Comparison of ENCODE assay signal across 15 cellular contexts in genomic region chr14:77710364-77710763, GRCh38. TPM values are rescaled to one million over a fixed set of nuclear protein-coding genes. Genes with fewer than 3 reads are reported as not detected.
A peak's percentile ranks its signal among the peaks of the same experiment; 100 is the strongest.
DNase-seq lines count a peak whose midpoint lies in the region; ATAC-seq and TF ChIP-seq lines count a peak whose summit lies in the region.
"Had no signal": no experiment of that assay in that cellular context is flagged by ENCODE, and none has a peak within 500 bp of the region (broad histone marks: within the 10 kb centered on the region; RNA-seq: fewer than 3 reads in every experiment).

No MANE protein-coding gene starts in this region.

- no peak overlapping the region for H3K4me3 ChIP-seq in OCI-LY3 (ENCODE audit: low read length)
- peak overlapping the region; percentile 22 for H3K4me3 ChIP-seq in smooth muscle cell

- H3K36me3 ChIP-seq in OCI-LY3 (replicated peaks; ENCODE audit: low read depth, low read length) (peaks cover 32% of the 10 kb centered on the region), smooth muscle cell (ENCODE audit: low read depth) (peaks cover 4% of the 10 kb centered on the region)

- DNase-seq in activated naive CD4-positive, alpha-beta T cell treated with anti-CD3 and anti-CD28 coated beads, Interleukin-2, amount 10 ng/mL, durations not matched to agents 7 days and 5 days = no peak
- DNase-seq in glutamatergic neuron = no peak
- DNase-seq in smooth muscle cell (lab: John Stamatoyannopoulos, UW; ENCODE audit: unreplicated experiment) = no peak
- DNase-seq in T-helper 1 cell = no peak
- no peak for DNase-seq in GM20000 (ENCODE audit: low spot score)
- DNase-seq: DMS53; effector CD4-positive, alpha-beta T cell; HCEC 1CT; Kasumi-1; NCI-H446 treated with DMSO at 0.1 percent for 48 hours; posterior cingulate gyrus had no signal

- WGBS in smooth muscle cell (ENCODE audit: low lambda C conversion rate) = 100% methylated on average over 2 of the region's 2 CpGs

- H3K9me3 ChIP-seq in OCI-LY3 (ENCODE audit: insufficient read depth, low read length) (no peaks in the 10 kb centered on the region), smooth muscle cell (replicated peaks; ENCODE audit: low read depth) (no peaks in the 10 kb centered on the region)

- H3K4me1 ChIP-seq in OCI-LY3 (ENCODE audit: low read length) (peaks cover 32% of the 10 kb centered on the region), smooth muscle cell (ENCODE audit: low read depth) (peaks cover 25% of the 10 kb centered on the region)

- peaks cover 20% of the 10 kb centered on the region for H4K20me1 ChIP-seq in OCI-LY3 (ENCODE audit: insufficient read depth, low read length)
- peaks cover 18% of the 10 kb centered on the region for H4K20me1 ChIP-seq in smooth muscle cell (ENCODE audit: low read depth)

- H3F3A ChIP-seq in smooth muscle cell (ENCODE audit: low read depth) = peaks cover 6% of the 10 kb centered on the region

- H3K4me3 Mint-ChIP-seq in activated naive CD4-positive, alpha-beta T cell treated with anti-CD3 and anti-CD28 coated beads, Interleukin-2, amount 50 U/mL, for 24 hours = peak overlapping the region; percentile 97
- no peak overlapping the region for H3K4me3 Mint-ChIP-seq in activated naive CD4-positive, alpha-beta T cell treated with anti-CD3 and anti-CD28 coated beads, Interleukin-2, amount 10 ng/mL, durations not matched to agents 7 days and 5 days
- peak overlapping the region; percentile 97 for H3K4me3 Mint-ChIP-seq in glutamatergic neuron (ENCODE audit: unreplicated experiment)

- H3K27ac ChIP-seq in OCI-LY3 (ENCODE audit: low read length) (no peak overlapping the region), smooth muscle cell (ENCODE audit: low read depth) (no peak overlapping the region)

- CTCF ChIA-PET in activated naive CD4-positive, alpha-beta T cell treated with anti-CD3 and anti-CD28 coated beads, Interleukin-2, amount 10 ng/mL, durations not matched to agents 7 days and 5 days (lab: Charles Lee) = interaction anchor here (1.3 kb wide), 1 partner anchor 251 kb away, joined by 3 read pairs; no protein-coding TSS in a partner anchor

- H3K9ac ChIP-seq in OCI-LY3 (ENCODE audit: low read length) (no peak overlapping the region), smooth muscle cell (ENCODE audit: low read depth) (peak overlapping the region; percentile 33)

- H3K27me3 Mint-ChIP-seq in activated naive CD4-positive, alpha-beta T cell treated with anti-CD3 and anti-CD28 coated beads, Interleukin-2, amount 50 U/mL, for 24 hours = no peaks in the 10 kb centered on the region
- H3K27me3 Mint-ChIP-seq in activated naive CD4-positive, alpha-beta T cell treated with anti-CD3 and anti-CD28 coated beads, Interleukin-2, amount 10 ng/mL, durations not matched to agents 7 days and 5 days = no peaks in the 10 kb centered on the region
- H3K27me3 Mint-ChIP-seq in glutamatergic neuron (ENCODE audit: unreplicated experiment) = no peaks in the 10 kb centered on the region

- peaks cover 53% of the 10 kb centered on the region for H3K4me1 Mint-ChIP-seq in activated naive CD4-positive, alpha-beta T cell treated with anti-CD3 and anti-CD28 coated beads, Interleukin-2, amount 50 U/mL, for 24 hours
- H3K4me1 Mint-ChIP-seq in activated naive CD4-positive, alpha-beta T cell treated with anti-CD3 and anti-CD28 coated beads, Interleukin-2, amount 10 ng/mL, durations not matched to agents 7 days and 5 days = peaks cover 42% of the 10 kb centered on the region
- peaks cover 20% of the 10 kb centered on the region for H3K4me1 Mint-ChIP-seq in glutamatergic neuron (ENCODE audit: low read depth, unreplicated experiment)

- H3K27ac Mint-ChIP-seq in activated naive CD4-positive, alpha-beta T cell treated with anti-CD3 and anti-CD28 coated beads, Interleukin-2, amount 50 U/mL, for 24 hours = no peak overlapping the region
- H3K27ac Mint-ChIP-seq in activated naive CD4-positive, alpha-beta T cell treated with anti-CD3 and anti-CD28 coated beads, Interleukin-2, amount 10 ng/mL, durations not matched to agents 7 days and 5 days = no peak overlapping the region
- H3K27ac Mint-ChIP-seq in glutamatergic neuron (ENCODE audit: unreplicated experiment) = peak overlapping the region; percentile 39

- H3K79me2 ChIP-seq in OCI-LY3 (ENCODE audit: low read length) (peaks cover 93% of the 10 kb centered on the region), smooth muscle cell (ENCODE audit: low read depth) (peaks cover 66% of the 10 kb centered on the region)

- TF ChIP-seq CTCF in OCI-LY3 (IDR thresholded peaks at IDR 0.05; ENCODE audit: low read depth, low read length) (no peak), glutamatergic neuron (IDR thresholded peaks at IDR 0.05; ENCODE audit: partially characterized antibody, unreplicated experiment) (no peak), smooth muscle cell (IDR thresholded peaks at IDR 0.05; ENCODE audit: borderline replicate concordance, insufficient read depth, poor library complexity, severe bottlenecking) (no peak), GM20000 (IDR thresholded peaks at IDR 0.05; ENCODE audit: extremely low read depth, missing control alignments) (no peak)

- H3K4me2 ChIP-seq in OCI-LY3 (ENCODE audit: low read length) (peak overlapping the region; percentile 89; the same call in 1 of the 2 replicates), smooth muscle cell (no peak overlapping the region)

- H2AFZ ChIP-seq in OCI-LY3 (ENCODE audit: low read depth, low read length) = no peak overlapping the region
- H2AFZ ChIP-seq in smooth muscle cell (ENCODE audit: low read depth) = no peak overlapping the region

- no peaks in the 10 kb centered on the region for H3K27me3 ChIP-seq in OCI-LY3 (ENCODE audit: low read depth, low read length)
- no peaks in the 10 kb centered on the region for H3K27me3 ChIP-seq in smooth muscle cell (ENCODE audit: low read depth)

- peaks cover 23% of the 10 kb centered on the region for H3K36me3 Mint-ChIP-seq in activated naive CD4-positive, alpha-beta T cell treated with anti-CD3 and anti-CD28 coated beads, Interleukin-2, amount 50 U/mL, for 24 hours
- H3K36me3 Mint-ChIP-seq in activated naive CD4-positive, alpha-beta T cell treated with anti-CD3 and anti-CD28 coated beads, Interleukin-2, amount 10 ng/mL, durations not matched to agents 7 days and 5 days = peaks cover 31% of the 10 kb centered on the region
- peaks cover 5% of the 10 kb centered on the region for H3K36me3 Mint-ChIP-seq in glutamatergic neuron (ENCODE audit: unreplicated experiment)

- no peaks in the 10 kb centered on the region for H3K9me3 Mint-ChIP-seq in activated naive CD4-positive, alpha-beta T cell treated with anti-CD3 and anti-CD28 coated beads, Interleukin-2, amount 50 U/mL, for 24 hours
- no peaks in the 10 kb centered on the region for H3K9me3 Mint-ChIP-seq in activated naive CD4-positive, alpha-beta T cell treated with anti-CD3 and anti-CD28 coated beads, Interleukin-2, amount 10 ng/mL, durations not matched to agents 7 days and 5 days
- H3K9me3 Mint-ChIP-seq in glutamatergic neuron (ENCODE audit: unreplicated experiment) = peaks cover 4% of the 10 kb centered on the region
- H3K9me3 Mint-ChIP-seq: mesothelial cell of epicardium had no signal

- ATAC-seq in HG03469 (IDR thresholded peaks at IDR 0.05; ENCODE audit: unreplicated experiment) = no peak

RNA-seq across cellular contexts. Expression of gene SLIRP, which starts 2.5 kb away (rescaled TPM):
- 126 TPM for total RNA-seq in glutamatergic neuron (ENCODE audit: unreplicated experiment)
- 655 and 735 TPM in 2 replicates for total RNA-seq in smooth muscle cell
- 577 and 681 TPM in 2 replicates for polyA plus RNA-seq in smooth muscle cell

RNA-seq across cellular contexts. Expression of gene ALKBH1, which starts 2.5 kb away (rescaled TPM):
- total RNA-seq in glutamatergic neuron (ENCODE audit: unreplicated experiment) (16.0 TPM), smooth muscle cell (15.0 and 18.7 TPM in 2 replicates)
- polyA plus RNA-seq in smooth muscle cell = 11.3 and 12.9 TPM in 2 replicates

RNA-seq across cellular contexts. Expression of gene SNW1, which starts 50.6 kb away (rescaled TPM):
- total RNA-seq in glutamatergic neuron (ENCODE audit: unreplicated experiment) (71.8 TPM), smooth muscle cell (51.6 and 88.2 TPM in 2 replicates)
- 58.4 and 70.1 TPM in 2 replicates for polyA plus RNA-seq in smooth muscle cell
